Comparison of ENCODE assay signal across 9 cellular contexts in the genomic region with DNA sequence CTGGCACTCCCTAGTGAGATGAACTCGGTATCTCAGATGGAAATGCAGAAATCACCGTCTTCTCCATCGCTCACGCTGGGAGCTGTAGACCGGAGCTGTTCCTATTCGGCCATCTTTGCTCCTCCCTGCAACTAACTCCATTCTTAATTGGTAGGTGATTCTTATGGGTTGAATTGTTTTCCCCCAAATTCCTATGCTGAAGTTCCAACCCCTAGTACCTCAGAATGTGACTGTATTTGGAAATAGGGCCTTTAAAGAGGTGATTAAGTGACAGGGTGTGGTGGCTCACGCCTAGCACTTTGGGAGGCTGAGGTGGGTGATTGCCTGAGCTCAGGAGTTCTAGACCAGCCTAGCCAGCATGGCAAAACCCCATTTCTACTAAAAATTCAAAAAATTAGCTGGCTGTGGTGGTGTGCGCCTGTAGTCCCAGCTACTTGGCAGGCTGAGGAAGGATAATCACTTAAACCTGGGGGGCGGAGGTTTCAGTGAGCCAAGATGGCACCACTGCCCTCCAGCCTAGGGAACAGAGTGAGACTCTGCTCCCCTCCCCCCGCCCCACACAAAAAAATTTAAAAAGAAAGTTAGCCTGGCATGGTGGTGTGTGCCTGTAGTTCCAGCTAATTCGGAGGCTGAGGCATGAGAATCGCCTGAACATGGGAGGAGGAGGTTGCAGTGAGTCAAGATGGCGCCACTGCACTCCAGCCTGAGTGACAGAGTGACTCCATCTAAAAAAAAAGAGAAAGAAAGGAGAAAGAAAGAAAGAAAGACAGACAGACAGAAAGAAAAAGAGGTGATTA. TPM values are rescaled to one million over a fixed set of nuclear protein-coding genes. Genes with fewer than 3 reads are reported as not detected.
DNase-seq lines count a peak whose midpoint lies in the region; ATAC-seq and TF ChIP-seq lines count a peak whose summit lies in the region.
"Had no signal": no experiment of that assay in that cellular context is flagged by ENCODE, and none has a peak within 500 bp of the region (broad histone marks: within the 10 kb centered on the region; RNA-seq: fewer than 3 reads in every experiment).

No MANE protein-coding gene starts in this region.

- no peak for TF ChIP-seq CTCF in glutamatergic neuron (IDR thresholded peaks at IDR 0.05; ENCODE audit: partially characterized antibody, unreplicated experiment)

- H3K4me1 Mint-ChIP-seq in T-helper 17 cell = peaks cover 10% of the 10 kb centered on the region
- peaks cover 8% of the 10 kb centered on the region for H3K4me1 Mint-ChIP-seq in glutamatergic neuron (ENCODE audit: low read depth, unreplicated experiment)

- no peak overlapping the region for H3K27ac Mint-ChIP-seq in T-helper 17 cell
- H3K27ac Mint-ChIP-seq in glutamatergic neuron (ENCODE audit: unreplicated experiment) = no peak overlapping the region

- ATAC-seq in T-helper 17 cell = peak; percentile 53
- no peak for ATAC-seq in HG02840 (IDR thresholded peaks at IDR 0.05; ENCODE audit: low FRiP score, unreplicated experiment)
- no peak for ATAC-seq in HG03342 (IDR thresholded peaks at IDR 0.05; ENCODE audit: unreplicated experiment)

- DNase-seq in NCI-H1092 treated with DMSO at 0.1 percent for 48 hours (lab: John Stamatoyannopoulos, UW) = peak; percentile 34
- no peak for DNase-seq in NCI-H1092 (lab: John Stamatoyannopoulos, UW)
- no peak for DNase-seq in T-helper 17 cell
- DNase-seq in glutamatergic neuron = peak; percentile 21
- DNase-seq in skeletal muscle cell (ENCODE audit: low read depth) = no peak
- no peak for DNase-seq in HuH-7.5 (ENCODE audit: low spot score)

- no peaks in the 10 kb centered on the region for H3K9me3 ChIP-seq in T-helper 17 cell (ENCODE audit: control insufficient read depth, low read length, poor library complexity, severe bottlenecking)

- H3K4me3 ChIP-seq in skeletal muscle cell (ENCODE audit: low read depth, low read length) = peak overlapping the region; percentile 31
- H3K4me3 ChIP-seq: BLaER1 treated with 17β-estradiol and CSF1 and Interleukin-3, amounts not matched to agents 10 nM and 100 nM had no signal

- peaks cover 13% of the 10 kb centered on the region for H3K9me3 Mint-ChIP-seq in glutamatergic neuron (ENCODE audit: unreplicated experiment)

- peaks cover 4% of the 10 kb centered on the region for H3K27me3 Mint-ChIP-seq in T-helper 17 cell
- H3K27me3 Mint-ChIP-seq in glutamatergic neuron (ENCODE audit: unreplicated experiment) = peaks cover 3% of the 10 kb centered on the region

- H3K36me3 Mint-ChIP-seq in T-helper 17 cell (ENCODE audit: low read depth) = no peaks in the 10 kb centered on the region
- peaks cover 18% of the 10 kb centered on the region for H3K36me3 Mint-ChIP-seq in glutamatergic neuron (ENCODE audit: unreplicated experiment)

- H3K4me3 Mint-ChIP-seq in T-helper 17 cell (no peak overlapping the region), glutamatergic neuron (ENCODE audit: unreplicated experiment) (no peak overlapping the region)

RNA-seq across cellular contexts. Expression of a gene that starts 25.2 kb away (rescaled TPM):
- total RNA-seq in T-helper 17 cell = 10 to 100 TPM; 16.2 to 18.2 TPM
- total RNA-seq in glutamatergic neuron (ENCODE audit: unreplicated experiment) = 104 TPM

RNA-seq across cellular contexts. Expression of a gene that starts 36.6 kb away (rescaled TPM):
- total RNA-seq in T-helper 17 cell (10 to 100 TPM; 37.2 to 47.1 TPM), glutamatergic neuron (ENCODE audit: unreplicated experiment) (11.7 TPM)

Comparison
In these comparisons a context has a peak if more than half of its experiments do, and no peak if none do; other contexts are left out.
1. DNase-seq: peak in NCI-H1092 treated with DMSO at 0.1 percent for 48 hours (single experiment) and glutamatergic neuron (single experiment); none in NCI-H1092 (single experiment), T-helper 17 cell (0 of 3), skeletal muscle cell (single experiment) and HuH-7.5 (single experiment).